ENCODE assay signal across 8 cellular contexts in genomic region chr1:34983700-34984355, GRCh38. TPM values are rescaled to one million over a fixed set of nuclear protein-coding genes. Genes with fewer than 3 reads are reported as not detected.
DNase-seq lines count a peak whose midpoint lies in the region; ATAC-seq, FAIRE-seq and TF ChIP-seq lines count a peak whose summit lies in the region.

No MANE protein-coding gene starts in this region.

- ATAC-seq in A549 (peak in 1 of 2 experiments; percentile 27; a peak in 3 of 6 replicates), body of pancreas (peak; percentile 36), HG03457 (IDR thresholded peaks at IDR 0.05; ENCODE audit: unreplicated experiment) (no peak), GM19023 (IDR thresholded peaks at IDR 0.05; ENCODE audit: unreplicated experiment) (no peak), HG03460 (IDR thresholded peaks at IDR 0.05; ENCODE audit: unreplicated experiment) (no peak)

- no peak for TF ChIP-seq EP300 in A549 (IDR thresholded peaks at IDR 0.05)

- TF ChIP-seq POLR2A in A549 (IDR thresholded peaks at IDR 0.05; ENCODE audit: low read length) (no peak), body of pancreas (IDR thresholded peaks at IDR 0.05) (peak in 1 of 3 donors; percentile 21)

- TF ChIP-seq CTCF in A549 (IDR thresholded peaks at IDR 0.05): no peak
- TF ChIP-seq CTCF in body of pancreas (IDR thresholded peaks at IDR 0.05): no peak

- no peaks in the 10 kb centered on the region for H3K9me3 ChIP-seq in A549
- H3K9me3 ChIP-seq in HUES6 (ENCODE audit: control insufficient read depth, insufficient read depth, low read depth, low read length): no peaks in the 10 kb centered on the region
- H3K9me3 ChIP-seq in body of pancreas: no peaks in the 10 kb centered on the region
- no peaks in the 10 kb centered on the region for H3K9me3 ChIP-seq in mononuclear cell (ENCODE audit: low read depth, low read length)

- H3K4me1 ChIP-seq in A549: peaks cover 8% of the 10 kb centered on the region; the same call in 1 of the 3 replicates
- H3K4me1 ChIP-seq in HUES6 (ENCODE audit: control insufficient read depth, insufficient read depth, low read length): peaks cover 10% of the 10 kb centered on the region
- peaks cover 26% of the 10 kb centered on the region for H3K4me1 ChIP-seq in body of pancreas
- peaks cover 30% of the 10 kb centered on the region for H3K4me1 ChIP-seq in mononuclear cell (ENCODE audit: insufficient read depth, low read length)

- H3K9ac ChIP-seq in HUES6 (ENCODE audit: low read length): peak overlapping the region; percentile 84

- no peak for FAIRE-seq in A549 (lab: Jason Lieb, UNC)

- intact Hi-C loops in body of pancreas (cut with DNase I): no loop called here

- POLR2A ChIA-PET in A549 (lab: Yijun Ruan, JAX): interaction anchor here (0.7 kb wide), 1 partner anchor 48 kb away, joined by 5 read pairs; no protein-coding TSS in a partner anchor

- H3K27ac ChIP-seq in A549 (peak overlapping the region; percentile 87 to 98; a peak in 5 of 6 replicates), HUES6 (ENCODE audit: low read depth, low read length) (no peak overlapping the region), body of pancreas (peak overlapping the region; percentile 71 to 89 (median 82))

- H3K4me2 ChIP-seq in A549: peak overlapping the region; percentile 74

- H3K36me3 ChIP-seq in HUES6 (ENCODE audit: control insufficient read depth, insufficient read depth, low read length) (peaks cover 4% of the 10 kb centered on the region), body of pancreas (replicated peaks in 1 of 2; ENCODE audit: insufficient read depth in 1 of 2, low read depth in 2 of 2) (no peaks in the 10 kb centered on the region)

- CTCF ChIA-PET in A549 (lab: Yijun Ruan, JAX): interaction anchor here (1.5 to 2.2 kb wide), 2 partner anchors 8 to 12 kb away, joined by 3 to 6 read pairs; no protein-coding TSS in a partner anchor

- H3K4me3 ChIP-seq in A549: peak overlapping the region; percentile 59; the same call in 2 of the 3 replicates
- peak overlapping the region; percentile 73 for H3K4me3 ChIP-seq in HUES6 (ENCODE audit: low read depth, low read length)
- H3K4me3 ChIP-seq in body of pancreas: peak overlapping the region in 1 of 2 donors; percentile 78
- peak overlapping the region; percentile 83 for H3K4me3 ChIP-seq in mononuclear cell (ENCODE audit: low read length)

- no peak for TF ChIP-seq RAD21 in A549 (conservative IDR thresholded peaks at IDR 0.05 in 1 of 2, IDR thresholded peaks at IDR 0.05 in 1 of 2)

- no peaks in the 10 kb centered on the region for H3K27me3 ChIP-seq in HUES6 (ENCODE audit: control insufficient read depth, insufficient read depth, low read length)
- H3K27me3 ChIP-seq in body of pancreas: no peaks in the 10 kb centered on the region
- H3K27me3 ChIP-seq in mononuclear cell (ENCODE audit: insufficient read depth, low read length): no peaks in the 10 kb centered on the region

- no peak for DNase-seq in A549 (ENCODE audit: low read depth in 1 of 2, low spot score in 1 of 2)
- DNase-seq in body of pancreas: peak; percentile 21 to 42 (median 26)
- DNase-seq in activated effector memory CD4-positive, alpha-beta T cell treated with Interleukin-2 at 50 U/mL for 16 hours: no peak

- 94% methylated on average over 2 of the region's 4 CpGs for WGBS in A549 (ENCODE audit: missing lambda C conversion rate)
- 34 to 43% methylated on average over 3 to 4 of the region's 4 CpGs for WGBS in body of pancreas, 2 donors

TF ChIP-seq in A549, 52 proteins besides CTCF, POLR2A, EP300 and RAD21:
- no peak for TF ChIP-seq RNF2 (IDR thresholded peaks at IDR 0.05; ENCODE audit: borderline replicate concordance, low read depth)
- TF ChIP-seq HOXB13 (CRISPR knock-in tag; IDR thresholded peaks at IDR 0.05; ENCODE audit: low read depth): no peak
- TF ChIP-seq POLR2AphosphoS2 (conservative IDR thresholded peaks at IDR 0.05; ENCODE audit: low read length): no peak
- no peak for TF ChIP-seq RCOR1 (IDR thresholded peaks at IDR 0.05; ENCODE audit: low read depth, low read length)
- no peak for TF ChIP-seq FOXS1 (CRISPR knock-in tag; IDR thresholded peaks at IDR 0.05)
- TF ChIP-seq KDM5A (IDR thresholded peaks at IDR 0.05): no peak
- TF ChIP-seq E2F6 (IDR thresholded peaks at IDR 0.05; ENCODE audit: borderline replicate concordance, low read depth): no peak
- TF ChIP-seq FOSB (CRISPR knock-in tag; IDR thresholded peaks at IDR 0.05): no peak
- TF ChIP-seq RFX5 (IDR thresholded peaks at IDR 0.05): no peak
- TF ChIP-seq ZC3H11A (IDR thresholded peaks at IDR 0.05): no peak
- no peak for TF ChIP-seq REST (IDR thresholded peaks at IDR 0.05)
- no peak for TF ChIP-seq PBX3 (IDR thresholded peaks at IDR 0.05)
- TF ChIP-seq MAZ (IDR thresholded peaks at IDR 0.05; ENCODE audit: borderline replicate concordance, low read depth, low read length): no peak
- TF ChIP-seq GATA3 (IDR thresholded peaks at IDR 0.05; ENCODE audit: borderline replicate concordance): no peak

RNA-seq across cellular contexts. Expression of gene TMEM35B, which starts 1.3 kb away (rescaled TPM):
- 27.2 and 31.8 TPM in 2 replicates for polyA plus RNA-seq in A549 (2011; rRNA removed)
- 18.1 and 21.2 TPM in 2 replicates for polyA plus RNA-seq in A549 (2012; cell fraction: cytosol; rRNA removed)
- 8.9 and 12.7 TPM in 2 replicates for polyA plus RNA-seq in A549 (2012; cell fraction: nucleus; rRNA removed)
- polyA plus RNA-seq in A549 (2017; fragmentation: RNase III; extraction: RNeasy Plus Mini Kit Qiagen cat#74134 plus additional on column Dnase treatment): 12.6 to 16.8 TPM (median 13.3 TPM) in 3 replicates
- polyA minus RNA-seq in A549 (2011; rRNA and poly(A)+ RNA removed): 8.8 and 11.9 TPM in 2 replicates
- total RNA-seq in body of pancreas: 10 to 100 TPM; 15.5 to 37.1 TPM
- total RNA-seq in mononuclear cell: 4.3 TPM

RNA-seq across cellular contexts. Expression of gene ZMYM6, which starts 47.9 kb away (rescaled TPM):
- 9.7 and 10.9 TPM in 2 replicates for polyA plus RNA-seq in A549 (2011; rRNA removed)
- polyA plus RNA-seq in A549 (2012; cell fraction: cytosol; rRNA removed): 2.3 and 3.2 TPM in 2 replicates
- 5.0 and 6.4 TPM in 2 replicates for polyA plus RNA-seq in A549 (2012; cell fraction: nucleus; rRNA removed)
- 4.4 to 5.4 TPM (median 4.5 TPM) in 3 replicates for polyA plus RNA-seq in A549 (2017; fragmentation: RNase III; extraction: RNeasy Plus Mini Kit Qiagen cat#74134 plus additional on column Dnase treatment)
- polyA minus RNA-seq in A549 (2011; rRNA and poly(A)+ RNA removed): 13.4 and 15.9 TPM in 2 replicates
- 10 to 100 TPM; 15.0 to 16.5 TPM for total RNA-seq in body of pancreas
- total RNA-seq in mononuclear cell: 21.7 TPM

RNA-seq across cellular contexts. Expression of gene DLGAP3, which starts 54.4 kb away (rescaled TPM):
- polyA plus RNA-seq in A549 (2011; rRNA removed): 0.03 TPM in 1 of 2 replicates, not detected in the other
- 0.05 and 0.06 TPM in 2 replicates for polyA plus RNA-seq in A549 (2012; cell fraction: cytosol; rRNA removed)
- polyA plus RNA-seq in A549 (2012; cell fraction: nucleus; rRNA removed): 0.07 and 0.08 TPM in 2 replicates
- 0.04 to 0.07 TPM (median 0.05 TPM) in 3 replicates for polyA plus RNA-seq in A549 (2017; fragmentation: RNase III; extraction: RNeasy Plus Mini Kit Qiagen cat#74134 plus additional on column Dnase treatment)
- not detected in 2 replicates for polyA minus RNA-seq in A549 (2011; rRNA and poly(A)+ RNA removed)
- total RNA-seq in body of pancreas: 1 to 10 TPM in 1 of 2 donors, under 1 TPM in 1; 0.52 to 2.3 TPM
- 0.21 TPM for total RNA-seq in mononuclear cell

Comparison
In these comparisons a context has a peak if more than half of its experiments do, and no peak if none do; other contexts are left out.
1. DNase-seq: peak in body of pancreas (4 of 4); none in A549 (0 of 2) and activated effector memory CD4-positive, alpha-beta T cell treated with Interleukin-2 at 50 U/mL for 16 hours (single experiment).